ENCODE assay signal across 8 cellular contexts in the genomic region with DNA sequence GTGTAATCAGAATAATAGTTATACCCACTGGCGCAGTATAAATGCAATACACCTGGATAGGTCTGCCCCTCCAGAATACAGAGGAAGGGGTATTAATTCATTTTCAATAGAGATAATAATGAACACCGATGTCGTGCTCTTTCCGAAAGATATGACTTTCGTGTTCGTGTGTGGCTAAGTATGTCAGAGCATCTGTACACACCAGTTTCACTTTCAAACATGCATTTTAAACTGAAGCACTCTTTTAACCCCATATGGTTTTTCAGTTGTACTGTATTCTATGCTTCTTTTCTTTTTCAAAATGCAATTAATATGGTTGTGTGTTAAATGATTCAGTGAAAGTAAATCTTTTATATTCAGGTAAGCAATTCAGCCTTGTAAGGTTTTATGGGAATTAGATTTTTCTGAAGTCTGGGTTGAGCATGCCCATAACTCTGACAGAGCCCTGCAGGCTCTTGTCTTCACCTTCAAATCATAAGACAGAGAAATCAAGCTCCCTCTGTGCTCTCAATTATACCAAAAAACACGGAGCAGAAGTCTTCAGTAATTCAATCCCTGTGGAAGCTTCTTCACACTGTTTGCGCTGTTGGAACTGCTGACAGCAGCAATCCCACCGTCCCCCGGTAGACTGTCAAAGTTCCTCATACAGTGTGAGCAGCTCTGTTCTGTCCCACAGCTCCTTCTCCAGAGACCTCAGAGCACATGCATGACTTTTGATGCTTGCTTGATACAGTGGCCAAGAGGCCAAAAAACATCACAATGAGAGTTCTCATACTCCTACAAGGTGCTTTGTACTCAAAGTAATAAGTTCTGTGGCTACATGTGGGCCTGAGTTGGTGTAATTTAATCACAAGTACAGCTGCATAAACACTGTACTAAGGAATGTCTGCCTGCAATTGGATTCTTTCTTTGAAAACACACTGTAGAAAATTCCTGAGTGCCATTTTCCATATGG.
DNase-seq lines count a peak whose midpoint lies in the region; ATAC-seq and TF ChIP-seq lines count a peak whose summit lies in the region.

No MANE protein-coding gene starts in this region.

- peaks cover 4 to 29% (median 22%) of the 10 kb centered on the region in 6 donors for H3K4me1 ChIP-seq in spleen

- H3K9me3 ChIP-seq in spleen = no peaks in the 10 kb centered on the region

- no peaks in the 10 kb centered on the region for H3K36me3 Mint-ChIP-seq in activated CD8-positive, alpha-beta memory T cell treated with anti-CD3 and anti-CD28 coated beads, Interleukin-2, amount 10 ng/mL, durations not matched to agents 7 days and 5 days
- H3K36me3 Mint-ChIP-seq in WTC11 = no peaks in the 10 kb centered on the region

- H3K27me3 Mint-ChIP-seq in activated CD8-positive, alpha-beta memory T cell treated with anti-CD3 and anti-CD28 coated beads, Interleukin-2, amount 10 ng/mL, durations not matched to agents 7 days and 5 days = no peaks in the 10 kb centered on the region
- H3K27me3 Mint-ChIP-seq in WTC11 (ENCODE audit: low read depth) = no peaks in the 10 kb centered on the region

- intact Hi-C loops in spleen (cut with DNase I; ENCODE audit: low total_unique reads) = no loop called here

- TF ChIP-seq CTCF in foreskin fibroblast (IDR thresholded peaks at IDR 0.05; ENCODE audit: low read depth, low read length) (no peak), spleen (IDR thresholded peaks at IDR 0.05 in 8 of 11, conservative IDR thresholded peaks at IDR 0.05 in 3 of 11) (peak in 2 of 11 experiments; percentile 13 to 26), WTC11 (IDR thresholded peaks at IDR 0.05) (no peak)

- TF ChIP-seq POLR2A in spleen (IDR thresholded peaks at IDR 0.05) = no peak

- no peak for DNase-seq in activated CD8-positive, alpha-beta memory T cell treated with anti-CD3 and anti-CD28 coated beads, Interleukin-2, amount 10 ng/mL, durations not matched to agents 7 days and 5 days
- no peak for DNase-seq in activated CD8-positive, alpha-beta memory T cell treated with anti-CD3 and anti-CD28 coated beads, Interleukin-2, amount 50 U/mL, for 4 hours
- DNase-seq in SK-N-DZ (ENCODE audit: low spot score) = peak; percentile 21
- DNase-seq in foreskin fibroblast = peak; percentile 16 to 59
- no peak for DNase-seq in spleen
- no peak for DNase-seq in cerebellar cortex (ENCODE audit: low spot score)
- DNase-seq in WTC11 (ENCODE audit: low spot score) = no peak

- H3K4me3 ChIP-seq in foreskin fibroblast (ENCODE audit: low read depth in 1 of 2, low read length in 2 of 2) (peak overlapping the region; percentile 26), spleen (peak overlapping the region; percentile 11 to 62 (median 27))

- peak; percentile 51 for ATAC-seq in activated CD8-positive, alpha-beta memory T cell treated with anti-CD3 and anti-CD28 coated beads, Interleukin-2, amount 10 ng/mL, durations not matched to agents 7 days and 5 days
- ATAC-seq in HG02852 (IDR thresholded peaks at IDR 0.05; ENCODE audit: unreplicated experiment) = peak; percentile 91
- no peak for ATAC-seq in WTC11

- POLR2A ChIA-PET in WTC11 (lab: Charles Lee) = no interaction called here

- WGBS in spleen, 5 donors = 7 to 16% (median 8%) methylated on average over 10 of the region's 10 CpGs

- CTCF ChIA-PET in activated CD8-positive, alpha-beta memory T cell treated with anti-CD3 and anti-CD28 coated beads, Interleukin-2, amount 10 ng/mL, durations not matched to agents 7 days and 5 days (lab: Charles Lee) = no interaction called here
- CTCF ChIA-PET in WTC11 (lab: Charles Lee) = no interaction called here

- no peaks in the 10 kb centered on the region for H3K27me3 ChIP-seq in spleen (replicated peaks in 1 of 7)

- H3K4me1 Mint-ChIP-seq in activated CD8-positive, alpha-beta memory T cell treated with anti-CD3 and anti-CD28 coated beads, Interleukin-2, amount 10 ng/mL, durations not matched to agents 7 days and 5 days = peaks cover 7% of the 10 kb centered on the region
- H3K4me1 Mint-ChIP-seq in WTC11 = peaks cover 12% of the 10 kb centered on the region

- no peak overlapping the region for H3K27ac Mint-ChIP-seq in activated CD8-positive, alpha-beta memory T cell treated with anti-CD3 and anti-CD28 coated beads, Interleukin-2, amount 10 ng/mL, durations not matched to agents 7 days and 5 days
- H3K27ac Mint-ChIP-seq in WTC11 = no peak overlapping the region

- H3K36me3 ChIP-seq in spleen = no peaks in the 10 kb centered on the region

- H3K4me3 Mint-ChIP-seq in activated CD8-positive, alpha-beta memory T cell treated with anti-CD3 and anti-CD28 coated beads, Interleukin-2, amount 10 ng/mL, durations not matched to agents 7 days and 5 days = peak overlapping the region; percentile 50
- no peak overlapping the region for H3K4me3 Mint-ChIP-seq in WTC11

- H3K9me3 Mint-ChIP-seq in activated CD8-positive, alpha-beta memory T cell treated with anti-CD3 and anti-CD28 coated beads, Interleukin-2, amount 10 ng/mL, durations not matched to agents 7 days and 5 days (ENCODE audit: low read depth) = no peaks in the 10 kb centered on the region
- H3K9me3 Mint-ChIP-seq in WTC11 = no peaks in the 10 kb centered on the region

- peak overlapping the region; percentile 15 to 79 (median 72) for H3K27ac ChIP-seq in spleen

TF ChIP-seq in WTC11, 78 proteins besides CTCF, POLR2A, EP300 and RAD21 (continues in another document):
- TF ChIP-seq, protein P1, sequence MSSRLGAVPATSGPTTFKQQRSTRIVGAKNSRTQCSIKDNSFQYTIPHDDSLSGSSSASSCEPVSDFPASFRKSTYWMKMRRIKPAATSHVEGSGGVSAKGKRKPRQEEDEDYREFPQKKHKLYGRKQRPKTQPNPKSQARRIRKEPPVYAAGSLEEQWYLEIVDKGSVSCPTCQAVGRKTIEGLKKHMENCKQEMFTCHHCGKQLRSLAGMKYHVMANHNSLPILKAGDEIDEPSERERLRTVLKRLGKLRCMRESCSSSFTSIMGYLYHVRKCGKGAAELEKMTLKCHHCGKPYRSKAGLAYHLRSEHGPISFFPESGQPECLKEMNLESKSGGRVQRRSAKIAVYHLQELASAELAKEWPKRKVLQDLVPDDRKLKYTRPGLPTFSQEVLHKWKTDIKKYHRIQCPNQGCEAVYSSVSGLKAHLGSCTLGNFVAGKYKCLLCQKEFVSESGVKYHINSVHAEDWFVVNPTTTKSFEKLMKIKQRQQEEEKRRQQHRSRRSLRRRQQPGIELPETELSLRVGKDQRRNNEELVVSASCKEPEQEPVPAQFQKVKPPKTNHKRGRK (CRISPR knock-in tag; IDR thresholded peaks at IDR 0.05; ENCODE audit: borderline replicate concordance) = no peak
- TF ChIP-seq JUN (CRISPR knock-in tag; IDR thresholded peaks at IDR 0.05) (no peak), NR3C1 (CRISPR knock-in tag; conservative IDR thresholded peaks at IDR 0.05; ENCODE audit: low read depth) (no peak), TCF7 (CRISPR knock-in tag; IDR thresholded peaks at IDR 0.05; ENCODE audit: low read depth) (no peak), ZNF396 (CRISPR knock-in tag; IDR thresholded peaks at IDR 0.05; ENCODE audit: borderline replicate concordance) (no peak), NFE2L1 (CRISPR knock-in tag; IDR thresholded peaks at IDR 0.05) (no peak), ESRRA (CRISPR knock-in tag; IDR thresholded peaks at IDR 0.05; ENCODE audit: borderline replicate concordance) (no peak), OVOL2 (CRISPR knock-in tag; IDR thresholded peaks at IDR 0.05; ENCODE audit: borderline replicate concordance) (no peak), NR1H2 (CRISPR knock-in tag; IDR thresholded peaks at IDR 0.05) (no peak), SMAD4 (CRISPR knock-in tag; IDR thresholded peaks at IDR 0.05) (no peak)
- TF ChIP-seq, protein P2, sequence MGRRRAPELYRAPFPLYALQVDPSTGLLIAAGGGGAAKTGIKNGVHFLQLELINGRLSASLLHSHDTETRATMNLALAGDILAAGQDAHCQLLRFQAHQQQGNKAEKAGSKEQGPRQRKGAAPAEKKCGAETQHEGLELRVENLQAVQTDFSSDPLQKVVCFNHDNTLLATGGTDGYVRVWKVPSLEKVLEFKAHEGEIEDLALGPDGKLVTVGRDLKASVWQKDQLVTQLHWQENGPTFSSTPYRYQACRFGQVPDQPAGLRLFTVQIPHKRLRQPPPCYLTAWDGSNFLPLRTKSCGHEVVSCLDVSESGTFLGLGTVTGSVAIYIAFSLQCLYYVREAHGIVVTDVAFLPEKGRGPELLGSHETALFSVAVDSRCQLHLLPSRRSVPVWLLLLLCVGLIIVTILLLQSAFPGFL (CRISPR knock-in tag; IDR thresholded peaks at IDR 0.05; ENCODE audit: borderline replicate concordance) = no peak
- TF ChIP-seq, protein P3, sequence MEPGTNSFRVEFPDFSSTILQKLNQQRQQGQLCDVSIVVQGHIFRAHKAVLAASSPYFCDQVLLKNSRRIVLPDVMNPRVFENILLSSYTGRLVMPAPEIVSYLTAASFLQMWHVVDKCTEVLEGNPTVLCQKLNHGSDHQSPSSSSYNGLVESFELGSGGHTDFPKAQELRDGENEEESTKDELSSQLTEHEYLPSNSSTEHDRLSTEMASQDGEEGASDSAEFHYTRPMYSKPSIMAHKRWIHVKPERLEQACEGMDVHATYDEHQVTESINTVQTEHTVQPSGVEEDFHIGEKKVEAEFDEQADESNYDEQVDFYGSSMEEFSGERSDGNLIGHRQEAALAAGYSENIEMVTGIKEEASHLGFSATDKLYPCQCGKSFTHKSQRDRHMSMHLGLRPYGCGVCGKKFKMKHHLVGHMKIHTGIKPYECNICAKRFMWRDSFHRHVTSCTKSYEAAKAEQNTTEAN (CRISPR knock-in tag; IDR thresholded peaks at IDR 0.05) = no peak
- TF ChIP-seq, protein P4, sequence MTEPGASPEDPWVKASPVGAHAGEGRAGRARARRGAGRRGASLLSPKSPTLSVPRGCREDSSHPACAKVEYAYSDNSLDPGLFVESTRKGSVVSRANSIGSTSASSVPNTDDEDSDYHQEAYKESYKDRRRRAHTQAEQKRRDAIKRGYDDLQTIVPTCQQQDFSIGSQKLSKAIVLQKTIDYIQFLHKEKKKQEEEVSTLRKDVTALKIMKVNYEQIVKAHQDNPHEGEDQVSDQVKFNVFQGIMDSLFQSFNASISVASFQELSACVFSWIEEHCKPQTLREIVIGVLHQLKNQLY (CRISPR knock-in tag; IDR thresholded peaks at IDR 0.05) = no peak
- TF ChIP-seq, protein P5, sequence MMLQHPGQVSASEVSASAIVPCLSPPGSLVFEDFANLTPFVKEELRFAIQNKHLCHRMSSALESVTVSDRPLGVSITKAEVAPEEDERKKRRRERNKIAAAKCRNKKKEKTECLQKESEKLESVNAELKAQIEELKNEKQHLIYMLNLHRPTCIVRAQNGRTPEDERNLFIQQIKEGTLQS (CRISPR knock-in tag; conservative IDR thresholded peaks at IDR 0.05) = no peak

Comparison
In these comparisons a context has a peak if more than half of its experiments do, and no peak if none do; other contexts are left out.
1. DNase-seq: peak in SK-N-DZ (single experiment) and foreskin fibroblast (2 of 2); none in activated CD8-positive, alpha-beta memory T cell treated with anti-CD3 and anti-CD28 coated beads, Interleukin-2, amount 10 ng/mL, durations not matched to agents 7 days and 5 days (single experiment), activated CD8-positive, alpha-beta memory T cell treated with anti-CD3 and anti-CD28 coated beads, Interleukin-2, amount 50 U/mL, for 4 hours (single experiment), spleen (single experiment), cerebellar cortex (single experiment) and WTC11 (single experiment).